ENCODE assay signal across 7 cellular contexts in the genomic region with DNA sequence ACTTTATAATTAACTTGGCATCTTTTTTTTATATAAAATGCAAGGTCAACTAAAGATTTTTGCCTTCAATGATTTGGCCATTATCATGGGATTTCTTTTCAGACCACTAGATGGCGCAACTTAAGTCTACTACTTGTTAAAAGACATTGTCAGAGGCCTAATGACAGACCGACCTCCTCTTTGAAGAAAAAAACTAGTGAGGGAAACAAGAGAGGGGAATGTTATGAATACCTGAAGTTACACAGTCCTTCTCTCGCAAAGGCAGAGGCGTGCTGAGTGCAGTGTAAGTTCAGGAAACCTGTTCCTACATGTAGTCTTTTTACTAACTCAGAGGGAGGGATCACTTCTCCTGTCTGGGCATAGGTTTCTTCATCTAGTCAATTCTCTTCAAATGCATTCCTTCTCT. TPM values are rescaled to one million over a fixed set of nuclear protein-coding genes. Genes with fewer than 3 reads are reported as not detected.
DNase-seq lines count a peak whose midpoint lies in the region; ATAC-seq and TF ChIP-seq lines count a peak whose summit lies in the region.

No MANE protein-coding gene starts in this region.

- H3K27ac ChIP-seq in VCaP, result no peak overlapping the region

- no peak overlapping the region for H3K4me3 ChIP-seq in foreskin fibroblast (ENCODE audit: low read depth in 1 of 2, low read length in 2 of 2)

- peak; percentile 39 for DNase-seq in Daoy (ENCODE audit: low read depth)
- DNase-seq in NCI-H1694 (lab: John Stamatoyannopoulos, UW), result peak; percentile 38
- DNase-seq in foreskin fibroblast, result peak; percentile 50 to 79
- DNase-seq in pons (ENCODE audit: low spot score), result peak; percentile 67

- ATAC-seq in GM21619 (IDR thresholded peaks at IDR 0.05; ENCODE audit: unreplicated experiment) (peak; percentile 56), GM21528 (IDR thresholded peaks at IDR 0.05; ENCODE audit: low FRiP score, unreplicated experiment) (no peak)

- TF ChIP-seq CTCF in VCaP (conservative IDR thresholded peaks at IDR 0.05) (peak; percentile 79), foreskin fibroblast (IDR thresholded peaks at IDR 0.05; ENCODE audit: low read depth, low read length) (peak; percentile 55)

RNA-seq across cellular contexts. Expression of gene TRAPPC3L, which starts 9.3 kb away (rescaled TPM):
- not detected in 2 replicates for total RNA-seq in Daoy (2014; rRNA removed; shearing (Covaris generic))

RNA-seq across cellular contexts. Expression of gene CALHM4, which starts 17.3 kb away (rescaled TPM):
- not detected in 2 replicates for total RNA-seq in Daoy (2014; rRNA removed; shearing (Covaris generic))

RNA-seq across cellular contexts. Expression of gene CALHM5, which starts 24.8 kb away (rescaled TPM):
- total RNA-seq in Daoy (2014; rRNA removed; shearing (Covaris generic)), result 2.7 and 3.2 TPM in 2 replicates

RNA-seq across cellular contexts. Expression of gene RWDD1, which starts 35.1 kb away (rescaled TPM):
- 39.0 and 51.6 TPM in 2 replicates for total RNA-seq in Daoy (2014; rRNA removed; shearing (Covaris generic))
